ENCODE assay signal across 1 cellular context in the genomic region with DNA sequence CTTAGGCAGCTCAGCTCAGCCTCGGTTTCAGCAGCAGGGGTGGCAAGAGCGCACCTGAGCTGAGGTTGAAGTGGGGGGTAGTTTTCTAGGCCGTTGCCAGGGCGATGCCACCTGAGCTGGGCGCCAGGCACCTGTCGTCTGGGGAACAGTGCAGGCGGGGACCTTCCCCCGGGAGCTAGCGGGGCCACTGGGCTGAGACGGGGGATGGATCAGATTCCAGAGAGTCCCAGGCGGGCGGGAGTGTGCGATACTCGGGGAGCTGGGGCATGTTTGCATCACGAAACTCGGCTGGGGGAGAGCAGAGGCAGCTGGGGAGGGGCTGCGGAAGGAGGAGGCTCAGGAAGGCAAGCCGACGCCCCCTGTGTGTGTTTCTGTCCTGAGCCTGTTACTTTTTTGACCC.
TF ChIP-seq lines count a peak whose summit lies in the region.

No MANE protein-coding gene starts in this region.

TF ChIP-seq in IMR-90, 13 proteins besides CTCF, POLR2A, EP300 and RAD21:
- TF ChIP-seq, protein P1, sequence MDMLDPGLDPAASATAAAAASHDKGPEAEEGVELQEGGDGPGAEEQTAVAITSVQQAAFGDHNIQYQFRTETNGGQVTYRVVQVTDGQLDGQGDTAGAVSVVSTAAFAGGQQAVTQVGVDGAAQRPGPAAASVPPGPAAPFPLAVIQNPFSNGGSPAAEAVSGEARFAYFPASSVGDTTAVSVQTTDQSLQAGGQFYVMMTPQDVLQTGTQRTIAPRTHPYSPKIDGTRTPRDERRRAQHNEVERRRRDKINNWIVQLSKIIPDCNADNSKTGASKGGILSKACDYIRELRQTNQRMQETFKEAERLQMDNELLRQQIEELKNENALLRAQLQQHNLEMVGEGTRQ (IDR thresholded peaks at IDR 0.05; ENCODE audit: low read depth, low read length) = no peak
- TF ChIP-seq FOS (IDR thresholded peaks at IDR 0.05; ENCODE audit: low read depth, low read length) (no peak), CHD1 (IDR thresholded peaks at IDR 0.05; ENCODE audit: low read depth, low read length) (no peak), MAZ (IDR thresholded peaks at IDR 0.05; ENCODE audit: borderline replicate concordance, low read depth, low read length) (no peak), CEBPB (IDR thresholded peaks at IDR 0.05; ENCODE audit: low read depth, low read length) (no peak), RCOR1 (IDR thresholded peaks at IDR 0.05; ENCODE audit: insufficient replicate concordance, low read length) (no peak), BHLHE40 (IDR thresholded peaks at IDR 0.05; ENCODE audit: low read depth, low read length) (no peak), NFE2L2 (IDR thresholded peaks at IDR 0.05; ENCODE audit: low read depth, low read length) (no peak), MAFK (IDR thresholded peaks at IDR 0.05; ENCODE audit: low read depth, low read length) (no peak)
- TF ChIP-seq, protein P2, sequence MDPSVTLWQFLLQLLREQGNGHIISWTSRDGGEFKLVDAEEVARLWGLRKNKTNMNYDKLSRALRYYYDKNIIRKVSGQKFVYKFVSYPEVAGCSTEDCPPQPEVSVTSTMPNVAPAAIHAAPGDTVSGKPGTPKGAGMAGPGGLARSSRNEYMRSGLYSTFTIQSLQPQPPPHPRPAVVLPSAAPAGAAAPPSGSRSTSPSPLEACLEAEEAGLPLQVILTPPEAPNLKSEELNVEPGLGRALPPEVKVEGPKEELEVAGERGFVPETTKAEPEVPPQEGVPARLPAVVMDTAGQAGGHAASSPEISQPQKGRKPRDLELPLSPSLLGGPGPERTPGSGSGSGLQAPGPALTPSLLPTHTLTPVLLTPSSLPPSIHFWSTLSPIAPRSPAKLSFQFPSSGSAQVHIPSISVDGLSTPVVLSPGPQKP (IDR thresholded peaks at IDR 0.05; ENCODE audit: borderline replicate concordance, low read depth, low read length) = no peak
